In genomic region chr12:14906114-14906513, GRCh38 we compare ENCODE assay signal across 16 cellular contexts. TPM values are rescaled to one million over a fixed set of nuclear protein-coding genes. Genes with fewer than 3 reads are reported as not detected.
"Had no signal": no experiment of that assay in that cellular context is flagged by ENCODE, and none has a peak within 500 bp of the region (broad histone marks: within the 10 kb centered on the region; RNA-seq: fewer than 3 reads in every experiment).

No MANE protein-coding gene starts in this region.

- H3K27me3 ChIP-seq: colonic mucosa, SJCRH30, tibial nerve had no signal

- H3K9me3 ChIP-seq: colonic mucosa, SJCRH30, tibial nerve had no signal

- H3K4me1 ChIP-seq: colonic mucosa, SJCRH30 had no signal

- H3K36me3 ChIP-seq: colonic mucosa, SJCRH30, tibial nerve had no signal

- ATAC-seq: activated CD4-positive, alpha-beta T cell treated with anti-CD3 and anti-CD28 coated beads for 36 hours; esophagus mucosa; naive thymus-derived CD8-positive, alpha-beta T cell; sciatic nerve; stimulated activated effector memory CD8-positive, alpha-beta T cell treated with anti-CD3 and anti-CD28 coated beads, Interleukin-12 subunit alpha, Interleukin-12 subunit beta, amount 100 ng/mL, for 72 hours had no signal

- H3K4me3 ChIP-seq: colonic mucosa, SJCRH30, tibial nerve had no signal

- DNase-seq: activated CD4-positive, alpha-beta memory T cell treated with anti-CD3 and anti-CD28 coated beads for 36 hours; activated CD4-positive, alpha-beta T cell treated with anti-CD3 and anti-CD28 coated beads for 36 hours; activated naive CD8-positive, alpha-beta T cell treated with anti-CD3 and anti-CD28 coated beads for 36 hours; activated T-cell treated with anti-CD3 and anti-CD28 coated beads for 4 hours; amygdala; colonic mucosa; hippocampal formation; naive thymus-derived CD8-positive, alpha-beta T cell; SJCRH30; stimulated activated CD4-positive, alpha-beta T cell treated with anti-CD3 and anti-CD28 coated beads, Interleukin-4, amount 100 ng/mL, for 24 hours had no signal

- H3K27ac ChIP-seq: colonic mucosa, SJCRH30 had no signal

RNA-seq across cellular contexts. Expression of gene MGP, which starts 20.5 kb away (rescaled TPM):
- total RNA-seq: activated CD4-positive, alpha-beta memory T cell treated with anti-CD3 and anti-CD28 coated beads for 36 hours; activated CD4-positive, alpha-beta T cell treated with anti-CD3 and anti-CD28 coated beads for 36 hours; activated naive CD8-positive, alpha-beta T cell treated with anti-CD3 and anti-CD28 coated beads for 36 hours; activated T-helper 1 cell treated with anti-CD3 and anti-CD28 coated beads, Interleukin-12 subunit alpha, Interleukin-12 subunit beta, Interleukin-2, Interleukin-4 antibody, amounts not matched to agents 30 ng/mL and 10 ng/mL and 1 ng/mL, durations not matched to agents 14 hours and 24 hours and 36 hours had no signal

RNA-seq across cellular contexts. Expression of gene ERP27, which starts 32.2 kb away (rescaled TPM):
- total RNA-seq: glomerular endothelial cell, SJCRH30, tibial nerve had no signal
